ENCODE assay signal across 27 cellular contexts in genomic region chr6:37097335-37097734, GRCh38.
"Had no signal": no experiment of that assay in that cellular context is flagged by ENCODE, and none has a peak within 500 bp of the region (broad histone marks: within the 10 kb centered on the region; RNA-seq: fewer than 3 reads in every experiment).

No MANE protein-coding gene starts in this region.

- H3K27me3 Mint-ChIP-seq: effector memory CD8-positive, alpha-beta T cell had no signal

- H3K36me3 ChIP-seq: colonic mucosa, esophagus squamous epithelium, gastrocnemius medialis, heart right ventricle, left lung, lower lobe of right lung had no signal

- DNase-seq: colonic mucosa; cortex of kidney; effector CD8-positive, alpha-beta T cell; effector memory CD8-positive, alpha-beta T cell; endodermal cell; erythroblast; esophagus squamous epithelium; foreskin fibroblast; foreskin melanocyte; gastrocnemius medialis; glutamatergic neuron; head of caudate nucleus; heart right ventricle; hippocampal formation; left cardiac atrium; left lung; left ventricle myocardium superior; lower lobe of right lung; mesenchymal stem cell; mucosa of descending colon had no signal

- H3K27ac Mint-ChIP-seq: dendritic cell treated with granulocyte-macrophage colony-stimulating factor and Interleukin-4, amounts not matched to agents 40 ng/mL and 50 ng/mL, for 4 days; endodermal cell; mesothelial cell of epicardium had no signal

- H3K36me3 Mint-ChIP-seq: mesothelial cell of epicardium had no signal

- H3K27ac ChIP-seq: colonic mucosa, epithelial cell of prostate, heart right ventricle, left lung had no signal

- H3K27me3 ChIP-seq: colonic mucosa, esophagus squamous epithelium, gastrocnemius medialis, heart right ventricle, left lung had no signal

- H3K4me3 Mint-ChIP-seq: dendritic cell treated with granulocyte-macrophage colony-stimulating factor and Interleukin-4, amounts not matched to agents 40 ng/mL and 50 ng/mL, for 4 days; effector memory CD8-positive, alpha-beta T cell; endodermal cell; mesothelial cell of epicardium had no signal

- H3K4me3 ChIP-seq: colonic mucosa, esophagus squamous epithelium, gastrocnemius medialis, heart right ventricle, left lung, lower lobe of right lung, mucosa of descending colon had no signal

- ATAC-seq: effector memory CD8-positive, alpha-beta T cell; esophagus mucosa; gastrocnemius medialis; heart right ventricle; left cardiac atrium; left lung; left ventricle myocardium superior; lower lobe of right lung; mucosa of descending colon had no signal

- H3K9me3 ChIP-seq: colonic mucosa, esophagus squamous epithelium, gastrocnemius medialis, heart right ventricle, left lung, lower lobe of right lung, mucosa of descending colon had no signal

- H3K9me3 Mint-ChIP-seq: dendritic cell treated with granulocyte-macrophage colony-stimulating factor and Interleukin-4, amounts not matched to agents 40 ng/mL and 50 ng/mL, for 4 days; effector memory CD8-positive, alpha-beta T cell; endodermal cell; mesothelial cell of epicardium had no signal

- FAIRE-seq: endometrium, islet of Langerhans, keratinocyte had no signal
